ENCODE assay signal across 23 cellular contexts in the genomic region with DNA sequence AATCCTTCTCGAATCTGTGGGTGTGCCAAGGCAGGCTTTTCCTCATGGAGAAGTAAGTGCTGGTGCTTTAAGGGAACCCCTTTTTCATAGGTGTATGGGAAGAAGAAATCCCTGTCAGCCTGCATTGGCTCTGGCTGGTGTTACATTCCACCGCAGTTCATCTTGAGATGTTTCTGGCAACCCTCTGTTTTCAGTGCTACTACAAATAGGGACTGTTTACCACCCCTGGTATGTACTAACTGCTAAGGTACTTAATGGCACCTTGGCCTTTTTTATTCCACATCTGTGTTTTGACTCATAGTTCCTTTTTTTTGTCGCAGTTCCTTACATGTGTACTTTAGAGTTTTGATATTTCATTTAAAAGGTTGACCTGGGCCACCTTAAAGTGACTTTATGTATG.
"Had no signal": no experiment of that assay in that cellular context is flagged by ENCODE, and none has a peak within 500 bp of the region (broad histone marks: within the 10 kb centered on the region; RNA-seq: fewer than 3 reads in every experiment).

No MANE protein-coding gene starts in this region.

- H3K4me2 ChIP-seq: smooth muscle cell had no signal

- DNase-seq: activated CD4-positive, alpha-beta T cell treated with anti-CD3 and anti-CD28 coated beads for 4 hours; activated CD4-positive, alpha-beta T cell treated with anti-CD3 and anti-CD28 coated beads, Interleukin-2, amount 50 U/mL, for 48 hours; activated CD4-positive, CD25-positive, alpha-beta regulatory T cell; activated CD8-positive, alpha-beta memory T cell treated with anti-CD3 and anti-CD28 coated beads, Interleukin-2, amount 50 U/mL, for 48 hours; activated naive CD4-positive, alpha-beta T cell treated with anti-CD3 and anti-CD28 coated beads for 36 hours; activated naive CD8-positive, alpha-beta T cell treated with anti-CD3 and anti-CD28 coated beads, Interleukin-2, amount 10 ng/mL, durations not matched to agents 7 days and 5 days; activated T-cell treated with anti-CD3 and anti-CD28 coated beads, Interleukin-2, amount 50 U/mL, for 4 hours; effector CD4-positive, alpha-beta T cell; erythroblast; foreskin keratinocyte; mesenchymal stem cell; occipital lobe; sigmoid colon; stimulated activated CD4-positive, alpha-beta T cell treated with anti-CD3 and anti-CD28 coated beads, Interleukin-2, amount 100 ng/mL, for 48 hours; stimulated activated CD8-positive, alpha-beta memory T cell treated with anti-CD3 and anti-CD28 coated beads, Interleukin-4, amount 100 ng/mL, for 48 hours; stimulated activated naive CD4-positive, alpha-beta T cell; SW 1271; T-helper 17 cell; testis; trophoblast cell had no signal

- H3K36me3 Mint-ChIP-seq: activated naive CD8-positive, alpha-beta T cell treated with anti-CD3 and anti-CD28 coated beads, Interleukin-2, amount 10 ng/mL, durations not matched to agents 7 days and 5 days had no signal

- H3K27me3 ChIP-seq: foreskin keratinocyte, sigmoid colon, testis had no signal

- H3K27ac Mint-ChIP-seq: activated naive CD4-positive, alpha-beta T cell treated with anti-CD3 and anti-CD28 coated beads for 36 hours; activated naive CD8-positive, alpha-beta T cell treated with anti-CD3 and anti-CD28 coated beads, Interleukin-2, amount 10 ng/mL, durations not matched to agents 7 days and 5 days; dendritic cell treated with granulocyte-macrophage colony-stimulating factor and Interleukin-4, amounts not matched to agents 40 ng/mL and 50 ng/mL, for 4 days; nephron; T-helper 17 cell had no signal

- H3K27me3 Mint-ChIP-seq: dendritic cell treated with granulocyte-macrophage colony-stimulating factor and Interleukin-4, amounts not matched to agents 40 ng/mL and 50 ng/mL, for 4 days; T-helper 17 cell had no signal

- H3K4me3 Mint-ChIP-seq: activated naive CD4-positive, alpha-beta T cell treated with anti-CD3 and anti-CD28 coated beads for 36 hours; activated naive CD8-positive, alpha-beta T cell treated with anti-CD3 and anti-CD28 coated beads, Interleukin-2, amount 10 ng/mL, durations not matched to agents 7 days and 5 days; activated T-cell treated with anti-CD3 and anti-CD28 coated beads, Interleukin-2, amount 50 U/mL, for 4 hours; dendritic cell treated with granulocyte-macrophage colony-stimulating factor and Interleukin-4, amounts not matched to agents 40 ng/mL and 50 ng/mL, for 4 days; nephron; T-helper 17 cell had no signal

- H3K4me1 ChIP-seq: sigmoid colon, testis had no signal

- H3K36me3 ChIP-seq: sigmoid colon had no signal

- H3K9me3 ChIP-seq: sigmoid colon, testis had no signal

- H3K4me3 ChIP-seq: sigmoid colon, smooth muscle cell, testis had no signal

- H3K4me1 Mint-ChIP-seq: activated naive CD8-positive, alpha-beta T cell treated with anti-CD3 and anti-CD28 coated beads, Interleukin-2, amount 10 ng/mL, durations not matched to agents 7 days and 5 days; T-helper 17 cell had no signal

- ATAC-seq: activated T-cell treated with anti-CD3 and anti-CD28 coated beads, Interleukin-2, amount 50 U/mL, for 4 hours; foreskin keratinocyte; T-helper 17 cell had no signal

- H3K27ac ChIP-seq: foreskin keratinocyte, sigmoid colon, testis had no signal

- H3K9me3 Mint-ChIP-seq: activated naive CD4-positive, alpha-beta T cell treated with anti-CD3 and anti-CD28 coated beads for 36 hours; activated naive CD8-positive, alpha-beta T cell treated with anti-CD3 and anti-CD28 coated beads, Interleukin-2, amount 10 ng/mL, durations not matched to agents 7 days and 5 days; activated T-cell treated with anti-CD3 and anti-CD28 coated beads, Interleukin-2, amount 50 U/mL, for 4 hours; dendritic cell treated with granulocyte-macrophage colony-stimulating factor and Interleukin-4, amounts not matched to agents 40 ng/mL and 50 ng/mL, for 4 days had no signal
